ENCODE assay signal across 24 cellular contexts in genomic region chr2:107285621-107286303, GRCh38.
"Had no signal": no experiment of that assay in that cellular context is flagged by ENCODE, and none has a peak within 500 bp of the region (broad histone marks: within the 10 kb centered on the region; RNA-seq: fewer than 3 reads in every experiment).

No MANE protein-coding gene starts in this region.

- H3K4me1 ChIP-seq: SJSA1 had no signal

- DNase-seq: activated B cell treated with CpG ODN at 0.5 μM for 24 hours; activated CD4-positive, alpha-beta T cell treated with anti-CD3 and anti-CD28 coated beads for 1 hour; activated CD4-positive, alpha-beta T cell treated with anti-CD3 and anti-CD28 coated beads, Interleukin-2, amount 10 ng/mL, durations not matched to agents 24 days and 14 days; activated CD4-positive, alpha-beta T cell treated with anti-CD3 and anti-CD28 coated beads, Interleukin-2, amount 50 U/mL, for 48 hours; activated CD8-positive, alpha-beta memory T cell treated with anti-CD3 and anti-CD28 coated beads, Interleukin-2, amount 10 ng/mL, durations not matched to agents 7 days and 5 days; activated effector memory CD4-positive, alpha-beta T cell treated with Interleukin-2 at 50 U/mL for 16 hours; activated naive CD4-positive, alpha-beta T cell; activated T-cell treated with anti-CD3 and anti-CD28 coated beads, Interleukin-2, amount 50 U/mL, for 24 hours; aorta; central memory CD4-positive, alpha-beta T cell; KG1; MG63; MV-4-11; NCI-H1092 treated with DMSO at 0.1 percent for 48 hours; NCI-H1417 treated with DMSO at 0.1 percent for 48 hours; NCI-H1694 treated with DMSO at 0.1 percent for 48 hours; NCI-H2029 treated with DMSO at 0.1 percent for 48 hours; NCI-H526; NCI-H82; OCI-M1; SHP77; SW 1271 had no signal

- H3K27me3 ChIP-seq: MG63, SJSA1 had no signal

- ATAC-seq: activated CD8-positive, alpha-beta memory T cell treated with anti-CD3 and anti-CD28 coated beads, Interleukin-2, amount 10 ng/mL, durations not matched to agents 7 days and 5 days; SK-N-SH treated with all-trans-retinoic acid at 6 μM for 48 hours had no signal

- H3K4me3 ChIP-seq: MG63, SJSA1 had no signal

- H3K9me3 ChIP-seq: MG63, SJSA1 had no signal

- H3K36me3 ChIP-seq: MG63, SJSA1 had no signal
